In the genomic region with DNA sequence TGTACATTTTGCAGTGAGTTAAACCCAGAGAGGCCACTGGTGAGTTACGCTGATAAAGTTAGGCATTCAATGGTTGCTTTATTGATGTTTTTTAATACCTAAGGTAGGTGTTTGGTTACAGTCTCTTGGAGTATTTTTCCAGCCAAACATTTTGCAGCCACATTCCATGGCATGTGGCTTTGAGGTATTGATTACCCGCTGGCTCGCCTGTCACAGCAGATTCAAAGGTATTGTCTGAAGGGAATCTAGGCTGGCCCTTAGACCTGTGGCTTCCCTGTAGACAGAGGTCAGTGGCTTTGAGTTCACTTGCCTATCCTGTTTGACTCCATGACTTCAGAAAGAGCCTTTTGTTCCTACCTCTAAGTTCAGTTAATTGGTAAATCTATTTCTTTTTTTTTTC, we compare ENCODE assay signal across 1 cellular context.
TF ChIP-seq lines count a peak whose summit lies in the region.

No MANE protein-coding gene starts in this region.

TF ChIP-seq in HepG2, 621 proteins besides CTCF, POLR2A, EP300 and RAD21 (continued from another document and continues in another):
- TF ChIP-seq, protein P1, sequence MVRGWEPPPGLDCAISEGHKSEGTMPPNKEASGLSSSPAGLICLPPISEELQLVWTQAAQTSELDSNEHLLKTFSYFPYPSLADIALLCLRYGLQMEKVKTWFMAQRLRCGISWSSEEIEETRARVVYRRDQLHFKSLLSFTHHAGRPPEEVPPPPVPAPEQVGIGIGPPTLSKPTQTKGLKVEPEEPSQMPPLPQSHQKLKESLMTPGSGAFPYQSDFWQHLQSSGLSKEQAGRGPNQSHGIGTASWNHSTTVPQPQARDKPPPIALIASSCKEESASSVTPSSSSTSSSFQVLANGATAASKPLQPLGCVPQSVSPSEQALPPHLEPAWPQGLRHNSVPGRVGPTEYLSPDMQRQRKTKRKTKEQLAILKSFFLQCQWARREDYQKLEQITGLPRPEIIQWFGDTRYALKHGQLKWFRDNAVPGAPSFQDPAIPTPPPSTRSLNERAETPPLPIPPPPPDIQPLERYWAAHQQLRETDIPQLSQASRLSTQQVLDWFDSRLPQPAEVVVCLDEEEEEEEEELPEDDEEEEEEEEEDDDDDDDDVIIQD (CRISPR knock-in tag; IDR thresholded peaks at IDR 0.05; ENCODE audit: low read depth), result peak; percentile 22; the same call in 1 of the 2 replicates
- TF ChIP-seq ZBTB34 (CRISPR knock-in tag; IDR thresholded peaks at IDR 0.05) (peak; percentile 98), ZNF501 (CRISPR knock-in tag; IDR thresholded peaks at IDR 0.05) (no peak), NR2C2 (CRISPR knock-in tag; IDR thresholded peaks at IDR 0.05; ENCODE audit: borderline replicate concordance) (no peak; the same call in 1 of the 2 replicates), ZNF770 (CRISPR knock-in tag; IDR thresholded peaks at IDR 0.05) (no peak), FOXP1 (IDR thresholded peaks at IDR 0.05) (no peak), FOXP1 (CRISPR knock-in tag; IDR thresholded peaks at IDR 0.05) (peak; percentile 58; the same call in 1 of the 2 replicates), SMARCC2 (IDR thresholded peaks at IDR 0.05) (no peak), TOPORS (CRISPR knock-in tag; IDR thresholded peaks at IDR 0.05) (no peak; the same call in 1 of the 2 replicates), ISX (CRISPR knock-in tag; conservative IDR thresholded peaks at IDR 0.05) (no peak), ZBTB7B (CRISPR knock-in tag; IDR thresholded peaks at IDR 0.05) (no peak), PTBP1 (IDR thresholded peaks at IDR 0.05; ENCODE audit: low read depth, low read length, poor library complexity, severe bottlenecking) (no peak), ZBTB33 (CRISPR knock-in tag; IDR thresholded peaks at IDR 0.05) (peak; percentile 92), PRMT3 (CRISPR knock-in tag; IDR thresholded peaks at IDR 0.05; ENCODE audit: borderline replicate concordance, low read depth) (no peak), ZFP82 (CRISPR knock-in tag; IDR thresholded peaks at IDR 0.05; ENCODE audit: borderline replicate concordance) (no peak), ZNF34 (CRISPR knock-in tag; IDR thresholded peaks at IDR 0.05; ENCODE audit: borderline replicate concordance) (0 out of 2 replicates have a peak, but pooled peaks have one; percentile 62), LRRFIP1 (CRISPR knock-in tag; conservative IDR thresholded peaks at IDR 0.05) (no peak), ZNF780A (CRISPR knock-in tag; IDR thresholded peaks at IDR 0.05) (no peak), RXRA (CRISPR knock-in tag; IDR thresholded peaks at IDR 0.05) (peak; percentile 91; the same call in 1 of the 2 replicates), RNF2 (conservative IDR thresholded peaks at IDR 0.05; ENCODE audit: low read depth) (no peak), ZNF790 (CRISPR knock-in tag; IDR thresholded peaks at IDR 0.05; ENCODE audit: borderline replicate concordance) (no peak), RFX5 (IDR thresholded peaks at IDR 0.05; ENCODE audit: low read depth, low read length) (no peak), ZNF619 (CRISPR knock-in tag; IDR thresholded peaks at IDR 0.05) (no peak), ELF1 (CRISPR knock-in tag; IDR thresholded peaks at IDR 0.05) (no peak), MXD4 (CRISPR knock-in tag; IDR thresholded peaks at IDR 0.05) (peak; percentile 34; the same call in 1 of the 2 replicates), SP140L (CRISPR knock-in tag; IDR thresholded peaks at IDR 0.05; ENCODE audit: borderline replicate concordance) (no peak), MIER3 (CRISPR knock-in tag; IDR thresholded peaks at IDR 0.05; ENCODE audit: borderline replicate concordance) (peak; percentile 84; the same call in 1 of the 2 replicates), MED1 (CRISPR knock-in tag; IDR thresholded peaks at IDR 0.05) (peak; percentile 79), STAG1 (CRISPR knock-in tag; IDR thresholded peaks at IDR 0.05) (no peak), MYC (CRISPR knock-in tag; IDR thresholded peaks at IDR 0.05; ENCODE audit: borderline replicate concordance) (peak; percentile 49; the same call in 1 of the 2 replicates), TCF7L2 (IDR thresholded peaks at IDR 0.05; ENCODE audit: low read depth, low read length) (no peak), ESRRA (CRISPR knock-in tag; IDR thresholded peaks at IDR 0.05; ENCODE audit: low read depth) (no peak; the same call in 1 of the 2 replicates), NR3C1 (CRISPR knock-in tag; IDR thresholded peaks at IDR 0.05) (no peak), PCBP2 (optimal IDR thresholded peaks at IDR 0.05; ENCODE audit: low read depth, low read length, poor library complexity, severe bottlenecking) (no peak), ZNF20 (CRISPR knock-in tag; IDR thresholded peaks at IDR 0.05) (no peak), KMT2B (CRISPR knock-in tag; IDR thresholded peaks at IDR 0.05) (no peak), ZNF350 (CRISPR knock-in tag; IDR thresholded peaks at IDR 0.05; ENCODE audit: borderline replicate concordance, low read depth) (0 out of 2 replicates have a peak, but pooled peaks have one; percentile 24), ZNF12 (CRISPR knock-in tag; IDR thresholded peaks at IDR 0.05) (peak; percentile 82), ZNF629 (CRISPR knock-in tag; conservative IDR thresholded peaks at IDR 0.05) (no peak), CENPBD1 (CRISPR knock-in tag; IDR thresholded peaks at IDR 0.05; ENCODE audit: borderline replicate concordance, low read depth) (no peak), ZNF557 (CRISPR knock-in tag; IDR thresholded peaks at IDR 0.05) (no peak), ZNF549 (CRISPR knock-in tag; IDR thresholded peaks at IDR 0.05) (no peak), ZNF562 (CRISPR knock-in tag; IDR thresholded peaks at IDR 0.05; ENCODE audit: borderline replicate concordance) (no peak), JDP2 (CRISPR knock-in tag; IDR thresholded peaks at IDR 0.05; ENCODE audit: borderline replicate concordance) (no peak), ZNF724P (CRISPR knock-in tag; IDR thresholded peaks at IDR 0.05; ENCODE audit: borderline replicate concordance) (no peak), AFF4 (CRISPR knock-in tag; IDR thresholded peaks at IDR 0.05) (no peak), ZC3H4 (CRISPR knock-in tag; IDR thresholded peaks at IDR 0.05; ENCODE audit: borderline replicate concordance) (no peak), ZNF83 (CRISPR knock-in tag; IDR thresholded peaks at IDR 0.05; ENCODE audit: borderline replicate concordance) (no peak), ZFP36 (IDR thresholded peaks at IDR 0.05; ENCODE audit: borderline replicate concordance, low read depth, low read length, partially characterized antibody) (no peak)
- TF ChIP-seq, protein P2, sequence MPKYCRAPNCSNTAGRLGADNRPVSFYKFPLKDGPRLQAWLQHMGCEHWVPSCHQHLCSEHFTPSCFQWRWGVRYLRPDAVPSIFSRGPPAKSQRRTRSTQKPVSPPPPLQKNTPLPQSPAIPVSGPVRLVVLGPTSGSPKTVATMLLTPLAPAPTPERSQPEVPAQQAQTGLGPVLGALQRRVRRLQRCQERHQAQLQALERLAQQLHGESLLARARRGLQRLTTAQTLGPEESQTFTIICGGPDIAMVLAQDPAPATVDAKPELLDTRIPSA (CRISPR knock-in tag; IDR thresholded peaks at IDR 0.05; ENCODE audit: borderline replicate concordance), result no peak
- TF ChIP-seq, protein P3, sequence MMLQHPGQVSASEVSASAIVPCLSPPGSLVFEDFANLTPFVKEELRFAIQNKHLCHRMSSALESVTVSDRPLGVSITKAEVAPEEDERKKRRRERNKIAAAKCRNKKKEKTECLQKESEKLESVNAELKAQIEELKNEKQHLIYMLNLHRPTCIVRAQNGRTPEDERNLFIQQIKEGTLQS (CRISPR knock-in tag; IDR thresholded peaks at IDR 0.05), result no peak
- TF ChIP-seq, protein P4, sequence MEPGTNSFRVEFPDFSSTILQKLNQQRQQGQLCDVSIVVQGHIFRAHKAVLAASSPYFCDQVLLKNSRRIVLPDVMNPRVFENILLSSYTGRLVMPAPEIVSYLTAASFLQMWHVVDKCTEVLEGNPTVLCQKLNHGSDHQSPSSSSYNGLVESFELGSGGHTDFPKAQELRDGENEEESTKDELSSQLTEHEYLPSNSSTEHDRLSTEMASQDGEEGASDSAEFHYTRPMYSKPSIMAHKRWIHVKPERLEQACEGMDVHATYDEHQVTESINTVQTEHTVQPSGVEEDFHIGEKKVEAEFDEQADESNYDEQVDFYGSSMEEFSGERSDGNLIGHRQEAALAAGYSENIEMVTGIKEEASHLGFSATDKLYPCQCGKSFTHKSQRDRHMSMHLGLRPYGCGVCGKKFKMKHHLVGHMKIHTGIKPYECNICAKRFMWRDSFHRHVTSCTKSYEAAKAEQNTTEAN (CRISPR knock-in tag; conservative IDR thresholded peaks at IDR 0.05), result no peak
